In genomic region chr22:49975543-49976389, GRCh38 we compare ENCODE assay signal across 10 cellular contexts. TPM values are rescaled to one million over a fixed set of nuclear protein-coding genes. Genes with fewer than 3 reads are reported as not detected.
DNase-seq lines count a peak whose midpoint lies in the region; ATAC-seq and TF ChIP-seq lines count a peak whose summit lies in the region.
"Had no signal": no experiment of that assay in that cellular context is flagged by ENCODE, and none has a peak within 500 bp of the region (broad histone marks: within the 10 kb centered on the region; RNA-seq: fewer than 3 reads in every experiment).

No MANE protein-coding gene starts in this region.

- H3K27me3 Mint-ChIP-seq in T-helper 1 cell treated with Interleukin-12 subunit alpha and Interleukin-12 subunit beta and Interleukin-4 antibody, amounts not matched to agents 30 μg/mL and 1 μg/mL, for 36 hours (ENCODE audit: low read depth): peaks cover 8% of the 10 kb centered on the region

- H3K9me3 Mint-ChIP-seq in T-helper 1 cell treated with Interleukin-12 subunit alpha and Interleukin-12 subunit beta and Interleukin-4 antibody, amounts not matched to agents 30 μg/mL and 1 μg/mL, for 36 hours: peaks cover 10% of the 10 kb centered on the region

- no peak for ATAC-seq in GM19395 (IDR thresholded peaks at IDR 0.05; ENCODE audit: unreplicated experiment)
- ATAC-seq in GM18909 (IDR thresholded peaks at IDR 0.05; ENCODE audit: poor library complexity, unreplicated experiment): no peak

- peaks cover 2 to 18% (median 16%) of the 10 kb centered on the region in 4 donors for H3K4me1 ChIP-seq in sigmoid colon

- H3K27me3 ChIP-seq in sigmoid colon: peaks cover 0 to 8% (median 0%) of the 10 kb centered on the region in 3 donors

- no peak for TF ChIP-seq CTCF in sigmoid colon (IDR thresholded peaks at IDR 0.05)

- TF ChIP-seq POLR2A in sigmoid colon (IDR thresholded peaks at IDR 0.05): no peak

- H3K4me1 Mint-ChIP-seq in T-helper 1 cell treated with Interleukin-12 subunit alpha and Interleukin-12 subunit beta and Interleukin-4 antibody, amounts not matched to agents 30 μg/mL and 1 μg/mL, for 36 hours (ENCODE audit: low read depth): peaks cover 23% of the 10 kb centered on the region

- DNase-seq in ELF-1 (ENCODE audit: low read depth, low spot score): peak; percentile 11
- DNase-seq in effector CD4-positive, alpha-beta T cell: peak; percentile 3
- peak; percentile 69 for DNase-seq in sigmoid colon
- DNase-seq in GM19238 (ENCODE audit: insufficient read length, low spot score): no peak
- no peak for DNase-seq in RKO (ENCODE audit: low spot score)

- H3K27ac Mint-ChIP-seq in T-helper 1 cell treated with Interleukin-12 subunit alpha and Interleukin-12 subunit beta and Interleukin-4 antibody, amounts not matched to agents 30 μg/mL and 1 μg/mL, for 36 hours: peak overlapping the region; percentile 82

- no peak for TF ChIP-seq EP300 in sigmoid colon (IDR thresholded peaks at IDR 0.05)

- H3K9me3 ChIP-seq in sigmoid colon: no peaks in the 10 kb centered on the region

- H3K27ac ChIP-seq in sigmoid colon: peak overlapping the region in 3 of 4 donors; percentile 3 to 40 (median 17)
- H3K27ac ChIP-seq: PC-9 had no signal

- intact Hi-C loops in sigmoid colon (cut with DNase I): no loop called here

- H3K4me3 ChIP-seq in sigmoid colon: no peak overlapping the region
- H3K4me3 ChIP-seq: PC-9 had no signal

- peak overlapping the region; percentile 32 for H3K4me3 Mint-ChIP-seq in T-helper 1 cell treated with Interleukin-12 subunit alpha and Interleukin-12 subunit beta and Interleukin-4 antibody, amounts not matched to agents 30 μg/mL and 1 μg/mL, for 36 hours

- WGBS in sigmoid colon, 2 donors: 11 to 33% methylated on average over 17 of the region's 17 CpGs

- H3K36me3 ChIP-seq in sigmoid colon: no peaks in the 10 kb centered on the region

- H3K36me3 Mint-ChIP-seq in T-helper 1 cell treated with Interleukin-12 subunit alpha and Interleukin-12 subunit beta and Interleukin-4 antibody, amounts not matched to agents 30 μg/mL and 1 μg/mL, for 36 hours (ENCODE audit: low read depth): peaks cover 11% of the 10 kb centered on the region

RNA-seq across cellular contexts. Expression of gene PIM3, which starts 15.2 kb away (rescaled TPM):
- total RNA-seq in sigmoid colon: 10 to 100 TPM; 26.3 to 50.0 (median 41.8) TPM
- polyA plus RNA-seq in sigmoid colon: 100 to 1,000 TPM in 1 of 3 donors, 10 to 100 TPM in 2; 34.8 to 126 (median 60.1) TPM

RNA-seq across cellular contexts. Expression of gene IL17REL, which starts 36.8 kb away (rescaled TPM):
- not detected for total RNA-seq in sigmoid colon
- polyA plus RNA-seq in sigmoid colon: 1 to 10 TPM in 1 of 3 donors, not detected in 2; 1.6 TPM
- total RNA-seq: fibroblast of villous mesenchyme, PC-9 had no signal

RNA-seq across cellular contexts. Expression of gene CRELD2, which starts 57.3 kb away (rescaled TPM):
- 10 to 100 TPM; 15.5 to 26.5 (median 23.1) TPM for total RNA-seq in sigmoid colon
- 10 to 100 TPM in 2 of 3 donors, 1 to 10 TPM in 1; 9.2 to 97.7 (median 11.4) TPM for polyA plus RNA-seq in sigmoid colon

RNA-seq across cellular contexts. Expression of gene ALG12, which starts 57.5 kb away (rescaled TPM):
- 10 to 100 TPM; 11.4 to 23.9 (median 15.4) TPM for total RNA-seq in sigmoid colon
- polyA plus RNA-seq in sigmoid colon: 10 to 100 TPM in 1 of 3 donors, 1 to 10 TPM in 2; 1.8 to 15.9 (median 2.1) TPM

Comparison
In these comparisons a context has a peak if more than half of its experiments do, and no peak if none do; other contexts are left out.
1. DNase-seq: peak in ELF-1 (single experiment), effector CD4-positive, alpha-beta T cell (single experiment) and sigmoid colon (single experiment); none in GM19238 (single experiment) and RKO (single experiment).